17 cellular contexts compared by ENCODE assay signal in genomic region chr14:98189077-98189476, GRCh38.
A peak's percentile ranks its signal among the peaks of the same experiment; 100 is the strongest.
DNase-seq lines count a peak whose midpoint lies in the region; ATAC-seq and TF ChIP-seq lines count a peak whose summit lies in the region.
"Had no signal": no experiment of that assay in that cellular context is flagged by ENCODE, and none has a peak within 500 bp of the region (broad histone marks: within the 10 kb centered on the region; RNA-seq: fewer than 3 reads in every experiment).

No MANE protein-coding gene starts in this region.

- peaks cover 94% of the 10 kb centered on the region for H3K4me1 Mint-ChIP-seq in activated CD4-positive, alpha-beta memory T cell treated with anti-CD3 and anti-CD28 coated beads for 36 hours (ENCODE audit: low read depth)
- H3K4me1 Mint-ChIP-seq: GM23338 had no signal

- no peak for TF ChIP-seq POLR2A in suprapubic skin (IDR thresholded peaks at IDR 0.05)

- peak; percentile 89 for ATAC-seq in left lung
- ATAC-seq in GM21576 (IDR thresholded peaks at IDR 0.05; ENCODE audit: unreplicated experiment) = no peak
- ATAC-seq: GM23338, K562 had no signal

- H3K36me3 Mint-ChIP-seq in activated CD4-positive, alpha-beta memory T cell treated with anti-CD3 and anti-CD28 coated beads for 36 hours = peaks cover 4% of the 10 kb centered on the region

- H3K4me1 ChIP-seq in left lung = no peaks in the 10 kb centered on the region
- no peaks in the 10 kb centered on the region for H3K4me1 ChIP-seq in suprapubic skin
- H3K4me1 ChIP-seq: BE2C had no signal

- peak overlapping the region; percentile 100 for H3K27ac Mint-ChIP-seq in activated CD4-positive, alpha-beta memory T cell treated with anti-CD3 and anti-CD28 coated beads for 36 hours
- H3K27ac Mint-ChIP-seq: GM23338 had no signal

- no peaks in the 10 kb centered on the region for H3K9me3 ChIP-seq in left lung
- H3K9me3 ChIP-seq in suprapubic skin = no peaks in the 10 kb centered on the region
- H3K9me3 ChIP-seq: BE2C had no signal

- H3K27ac ChIP-seq in left lung = peak overlapping the region in 1 of 2 donors; percentile 53
- no peak overlapping the region for H3K27ac ChIP-seq in suprapubic skin

- H3K4me3 ChIP-seq in left lung = no peak overlapping the region
- no peak overlapping the region for H3K4me3 ChIP-seq in suprapubic skin
- H3K4me3 ChIP-seq: GM23338, K562 had no signal

- H3K36me3 ChIP-seq in left lung (no peaks in the 10 kb centered on the region), suprapubic skin (no peaks in the 10 kb centered on the region)
- H3K36me3 ChIP-seq: BE2C had no signal

- CTCF ChIA-PET in activated CD4-positive, alpha-beta memory T cell treated with anti-CD3 and anti-CD28 coated beads for 36 hours (lab: Charles Lee) = interaction anchor here (1.2 to 1.5 kb wide), 5 partner anchors 10 to 52 kb away, joined by 3 to 5 read pairs (median 4); no protein-coding TSS in a partner anchor
- CTCF ChIA-PET in HEK293T (lab: Yijun Ruan, JAX) = no interaction called here

- intact Hi-C loops in activated CD4-positive, alpha-beta memory T cell treated with anti-CD3 and anti-CD28 coated beads for 36 hours (cut with micrococcal nuclease) = loop anchor here (1.0 to 5.0 kb wide), 4 partner anchors 12 to 1293 kb away; partner anchors contain the start of genes CCNK and SETD3
- intact Hi-C loops in left lung (cut with DNase I) = no loop called here

- no peak for TF ChIP-seq EP300 in suprapubic skin (IDR thresholded peaks at IDR 0.05)

- peak overlapping the region; percentile 75 for H3K4me3 Mint-ChIP-seq in activated CD4-positive, alpha-beta memory T cell treated with anti-CD3 and anti-CD28 coated beads for 36 hours
- H3K4me3 Mint-ChIP-seq: GM23338 had no signal

- WGBS in suprapubic skin = 79% methylated on average over 1 of the region's 1 CpG

- H3K9me3 Mint-ChIP-seq in activated CD4-positive, alpha-beta memory T cell treated with anti-CD3 and anti-CD28 coated beads for 36 hours = no peaks in the 10 kb centered on the region
- H3K9me3 Mint-ChIP-seq: GM23338 had no signal

- no peaks in the 10 kb centered on the region for H3K27me3 Mint-ChIP-seq in activated CD4-positive, alpha-beta memory T cell treated with anti-CD3 and anti-CD28 coated beads for 36 hours

- TF ChIP-seq CTCF in left lung (IDR thresholded peaks at IDR 0.05) (no peak), suprapubic skin (IDR thresholded peaks at IDR 0.05) (no peak)

- no peaks in the 10 kb centered on the region for H3K27me3 ChIP-seq in left lung
- H3K27me3 ChIP-seq in suprapubic skin = no peaks in the 10 kb centered on the region
- H3K27me3 ChIP-seq: BE2C had no signal

- DNase-seq in stimulated activated CD4-positive, alpha-beta T cell treated with anti-CD3 and anti-CD28 coated beads, Interleukin-15, amount 100 ng/mL, for 24 hours = peak; percentile 58
- DNase-seq in stimulated activated CD4-positive, alpha-beta T cell treated with anti-CD3 and anti-CD28 coated beads, Interleukin-1b, Interleukin-23, amount 100 ng/mL, for 48 hours = no peak
- DNase-seq in activated CD4-positive, alpha-beta memory T cell treated with anti-CD3 and anti-CD28 coated beads for 36 hours = peak; percentile 65
- no peak for DNase-seq in left lung
- DNase-seq in suprapubic skin (ENCODE audit: low spot score in 2 of 2) = no peak
- DNase-seq in HEK293T (ENCODE audit: extremely low spot score) = no peak
- DNase-seq in effector CD4-positive, alpha-beta T cell = no peak
- DNase-seq: BE2C; caudate nucleus; head of caudate nucleus; kidney glomerular epithelial cell; NCI-H1436 treated with DMSO at 0.1 percent for 48 hours; SHP77 treated with DMSO at 0.1 percent for 48 hours; stimulated activated CD4-positive, alpha-beta T cell treated with anti-CD3 and anti-CD28 coated beads, Interleukin-2, amount 100 ng/mL, for 48 hours had no signal

- POLR2A ChIA-PET in activated CD4-positive, alpha-beta memory T cell treated with anti-CD3 and anti-CD28 coated beads for 36 hours (lab: Charles Lee) = interaction anchor here (1.0 to 3.0 kb wide), 9 partner anchors 10 to 1083 kb away, joined by 3 to 23 read pairs (median 6); partner anchors contain the start of gene BCL11B
- POLR2A ChIA-PET in HEK293T (lab: Yijun Ruan, JAX) = no interaction called here

TF ChIP-seq in HEK293T, 16 proteins besides CTCF, POLR2A, EP300 and RAD21:
- TF ChIP-seq ZNF384 (IDR thresholded peaks at IDR 0.05) (no peak), CTBP1 (IDR thresholded peaks at IDR 0.05; ENCODE audit: borderline replicate concordance) (no peak), NFRKB (IDR thresholded peaks at IDR 0.05) (no peak), FOXK2 (IDR thresholded peaks at IDR 0.05) (no peak), ARNT (IDR thresholded peaks at IDR 0.05) (no peak), SUZ12 (IDR thresholded peaks at IDR 0.05) (no peak), BHLHE40 (IDR thresholded peaks at IDR 0.05; ENCODE audit: borderline replicate concordance) (no peak), TARDBP (IDR thresholded peaks at IDR 0.05) (no peak), SP1 (IDR thresholded peaks at IDR 0.05) (no peak), FOXM1 (IDR thresholded peaks at IDR 0.05; ENCODE audit: borderline replicate concordance) (no peak), LEF1 (IDR thresholded peaks at IDR 0.05; ENCODE audit: borderline replicate concordance) (no peak), L3MBTL2 (conservative IDR thresholded peaks at IDR 0.05) (no peak), HDGF (IDR thresholded peaks at IDR 0.05; ENCODE audit: borderline replicate concordance) (no peak)

Comparison
In these comparisons a context has a peak if more than half of its experiments do, and no peak if none do; other contexts are left out.
1. DNase-seq: peak in stimulated activated CD4-positive, alpha-beta T cell treated with anti-CD3 and anti-CD28 coated beads, Interleukin-15, amount 100 ng/mL, for 24 hours (single experiment) and activated CD4-positive, alpha-beta memory T cell treated with anti-CD3 and anti-CD28 coated beads for 36 hours (single experiment); none in stimulated activated CD4-positive, alpha-beta T cell treated with anti-CD3 and anti-CD28 coated beads, Interleukin-1b, Interleukin-23, amount 100 ng/mL, for 48 hours (single experiment), left lung (0 of 2), suprapubic skin (0 of 2), HEK293T (single experiment) and effector CD4-positive, alpha-beta T cell (single experiment).